In genomic region chrX:74535211-74535621, GRCh38 we compare ENCODE assay signal across 8 cellular contexts.
DNase-seq lines count a peak whose midpoint lies in the region; ATAC-seq, FAIRE-seq and TF ChIP-seq lines count a peak whose summit lies in the region.

No MANE protein-coding gene starts in this region.

- H4K20me1 ChIP-seq in OCI-LY3 (ENCODE audit: insufficient read depth, low read length): no peaks in the 10 kb centered on the region

- H3K4me3 Mint-ChIP-seq in stimulated activated naive B cell treated with anti-CD40 and anti-IgM and Interleukin-4, amounts not matched to agents 10 μg/mL and 1 μg/mL and 100 μg/mL, for 72 hours: peak overlapping the region; percentile 72 to 82

- FAIRE-seq in G401.6 (lab: Jason Lieb, UNC): peak; percentile 77

- DNase-seq in cerebellum (ENCODE audit: low spot score): peak; percentile 57
- peak; percentile 59 for DNase-seq in islet precursor cell
- no peak for DNase-seq in stimulated activated naive B cell treated with anti-CD40 and anti-IgM and Interleukin-4, amounts not matched to agents 10 μg/mL and 1 μg/mL and 100 μg/mL, for 72 hours
- no peak for DNase-seq in NAMALWA (ENCODE audit: low spot score)
- no peak for DNase-seq in activated CD4-positive, alpha-beta T cell treated with anti-CD3 and anti-CD28 coated beads, Interleukin-2, amount 50 U/mL, for 48 hours

- no peaks in the 10 kb centered on the region for H3K79me2 ChIP-seq in OCI-LY3 (ENCODE audit: low read length)

- peak; percentile 78 for TF ChIP-seq CTCF in OCI-LY3 (IDR thresholded peaks at IDR 0.05; ENCODE audit: low read depth, low read length)

- H3K36me3 ChIP-seq in OCI-LY3 (replicated peaks; ENCODE audit: low read depth, low read length): no peaks in the 10 kb centered on the region

- H3K36me3 Mint-ChIP-seq in stimulated activated naive B cell treated with anti-CD40 and anti-IgM and Interleukin-4, amounts not matched to agents 10 μg/mL and 1 μg/mL and 100 μg/mL, for 72 hours: no peaks in the 10 kb centered on the region

- peak overlapping the region; percentile 61 for H3K9ac ChIP-seq in OCI-LY3 (ENCODE audit: low read length)

- H3K4me3 ChIP-seq in OCI-LY3 (ENCODE audit: low read length): peak overlapping the region; percentile 85

- ATAC-seq in HG02852 (IDR thresholded peaks at IDR 0.05; ENCODE audit: unreplicated experiment): peak; percentile 25
- ATAC-seq in stimulated activated naive B cell treated with anti-CD40 and anti-IgM and Interleukin-4, amounts not matched to agents 10 μg/mL and 1 μg/mL and 100 μg/mL, for 72 hours (replicated peaks): peak; percentile 30 to 38

- H3K4me2 ChIP-seq in OCI-LY3 (ENCODE audit: low read length): peak overlapping the region; percentile 94

- H2AFZ ChIP-seq in OCI-LY3 (ENCODE audit: low read depth, low read length): peak overlapping the region; percentile 78

- peak overlapping the region; percentile 33 for H3K27ac ChIP-seq in OCI-LY3 (ENCODE audit: low read length)

- no peaks in the 10 kb centered on the region for H3K9me3 Mint-ChIP-seq in stimulated activated naive B cell treated with anti-CD40 and anti-IgM and Interleukin-4, amounts not matched to agents 10 μg/mL and 1 μg/mL and 100 μg/mL, for 72 hours

- H3K27me3 ChIP-seq in OCI-LY3 (ENCODE audit: low read depth, low read length): no peaks in the 10 kb centered on the region

- no peaks in the 10 kb centered on the region for H3K9me3 ChIP-seq in OCI-LY3 (ENCODE audit: insufficient read depth, low read length)

- H3K27ac Mint-ChIP-seq in stimulated activated naive B cell treated with anti-CD40 and anti-IgM and Interleukin-4, amounts not matched to agents 10 μg/mL and 1 μg/mL and 100 μg/mL, for 72 hours: no peak overlapping the region

- H3K4me1 Mint-ChIP-seq in stimulated activated naive B cell treated with anti-CD40 and anti-IgM and Interleukin-4, amounts not matched to agents 10 μg/mL and 1 μg/mL and 100 μg/mL, for 72 hours: peaks cover 8 to 24% of the 10 kb centered on the region in 2 donors

- H3K27me3 Mint-ChIP-seq in stimulated activated naive B cell treated with anti-CD40 and anti-IgM and Interleukin-4, amounts not matched to agents 10 μg/mL and 1 μg/mL and 100 μg/mL, for 72 hours: peaks cover 0 to 18% of the 10 kb centered on the region in 2 donors

- H3K4me1 ChIP-seq in OCI-LY3 (ENCODE audit: low read length): peaks cover 17% of the 10 kb centered on the region

Comparison
In these comparisons a context has a peak if more than half of its experiments do, and no peak if none do; other contexts are left out.
1. DNase-seq: peak in cerebellum (single experiment) and islet precursor cell (single experiment); none in stimulated activated naive B cell treated with anti-CD40 and anti-IgM and Interleukin-4, amounts not matched to agents 10 μg/mL and 1 μg/mL and 100 μg/mL, for 72 hours (single experiment), NAMALWA (single experiment) and activated CD4-positive, alpha-beta T cell treated with anti-CD3 and anti-CD28 coated beads, Interleukin-2, amount 50 U/mL, for 48 hours (0 of 2).